ENCODE assay signal across 23 cellular contexts in genomic region chr5:54993318-54993717, GRCh38. TPM values are rescaled to one million over a fixed set of nuclear protein-coding genes. Genes with fewer than 3 reads are reported as not detected.
DNase-seq lines count a peak whose midpoint lies in the region; ATAC-seq and TF ChIP-seq lines count a peak whose summit lies in the region.
"Had no signal": no experiment of that assay in that cellular context is flagged by ENCODE, and none has a peak within 500 bp of the region (broad histone marks: within the 10 kb centered on the region; RNA-seq: fewer than 3 reads in every experiment).

No MANE protein-coding gene starts in this region.

- H3K9me3 Mint-ChIP-seq in activated T-helper 2 cell treated with anti-CD3 and anti-CD28 coated beads, Interferon-gamma antibody, Interleukin-2, Interleukin-4, amounts not matched to agents 10 μg/mL and 5 μg/mL and 100 μg/mL, durations not matched to agents 14 hours and 24 hours and 36 hours, result no peaks in the 10 kb centered on the region
- H3K9me3 Mint-ChIP-seq: activated T-cell treated with anti-CD3 and anti-CD28 coated beads, Interleukin-2, amount 50 U/mL, for 72 hours; CD8-positive, alpha-beta T cell had no signal

- no peak for ATAC-seq in Right ventricle myocardium superior (ENCODE audit: poor library complexity)
- ATAC-seq: CD8-positive, alpha-beta T cell; T-helper 17 cell had no signal

- H3K27ac Mint-ChIP-seq in activated T-helper 2 cell treated with anti-CD3 and anti-CD28 coated beads, Interferon-gamma antibody, Interleukin-2, Interleukin-4, amounts not matched to agents 10 μg/mL and 5 μg/mL and 100 μg/mL, durations not matched to agents 14 hours and 24 hours and 36 hours, result peak overlapping the region; percentile 17
- H3K27ac Mint-ChIP-seq: activated T-cell treated with anti-CD3 and anti-CD28 coated beads, Interleukin-2, amount 50 U/mL, for 72 hours; CD8-positive, alpha-beta T cell; T-helper 17 cell had no signal

- no peak overlapping the region for H3K4me3 Mint-ChIP-seq in activated T-helper 2 cell treated with anti-CD3 and anti-CD28 coated beads, Interferon-gamma antibody, Interleukin-2, Interleukin-4, amounts not matched to agents 10 μg/mL and 5 μg/mL and 100 μg/mL, durations not matched to agents 14 hours and 24 hours and 36 hours (ENCODE audit: low read depth)
- H3K4me3 Mint-ChIP-seq: activated T-cell treated with anti-CD3 and anti-CD28 coated beads, Interleukin-2, amount 50 U/mL, for 72 hours; CD8-positive, alpha-beta T cell; mesothelial cell of epicardium; T-helper 17 cell had no signal

- DNase-seq in cardiac muscle cell (ENCODE audit: low read depth in 1 of 2, low spot score in 1 of 2) (no peak), Right ventricle myocardium superior (no peak), iPS DF 19.7 (ENCODE audit: low read depth, low spot score) (peak; percentile 23), NCI-H2196 treated with DMSO at 0.1 percent for 48 hours (lab: John Stamatoyannopoulos, UW; ENCODE audit: unreplicated experiment) (no peak), A172 (ENCODE audit: low spot score) (no peak), cerebellar cortex (ENCODE audit: low spot score) (no peak)
- DNase-seq in activated T-helper 2 cell treated with anti-CD3 and anti-CD28 coated beads, Interferon-gamma antibody, Interleukin-2, Interleukin-4, amounts not matched to agents 10 μg/mL and 5 μg/mL and 100 μg/mL, durations not matched to agents 14 hours and 24 hours and 36 hours (ENCODE audit: low spot score), result no peak
- no peak for DNase-seq in activated naive CD4-positive, alpha-beta T cell treated with anti-CD3 and anti-CD28 coated beads, Interleukin-2, amount 50 U/mL, for 16 hours
- DNase-seq: activated CD4-positive, alpha-beta T cell treated with anti-CD3 and anti-CD28 coated beads for 48 hours; activated T-cell treated with anti-CD3 and anti-CD28 coated beads, Interleukin-2, amount 50 U/mL, for 72 hours; CD8-positive, alpha-beta T cell; cerebellar nuclear complex; EL; H7; islet precursor cell; NCI-H2171 treated with DMSO at 0.1 percent for 48 hours; occipital lobe; sigmoid colon; stimulated activated CD4-positive, alpha-beta T cell treated with anti-CD3 and anti-CD28 coated beads, Interleukin-2, amount 100 ng/mL, for 48 hours; T-helper 17 cell; tibial artery had no signal

- H3K4me1 Mint-ChIP-seq in activated T-helper 2 cell treated with anti-CD3 and anti-CD28 coated beads, Interferon-gamma antibody, Interleukin-2, Interleukin-4, amounts not matched to agents 10 μg/mL and 5 μg/mL and 100 μg/mL, durations not matched to agents 14 hours and 24 hours and 36 hours (ENCODE audit: low read depth), result peaks cover 48% of the 10 kb centered on the region

- H3K27me3 Mint-ChIP-seq in activated T-helper 2 cell treated with anti-CD3 and anti-CD28 coated beads, Interferon-gamma antibody, Interleukin-2, Interleukin-4, amounts not matched to agents 10 μg/mL and 5 μg/mL and 100 μg/mL, durations not matched to agents 14 hours and 24 hours and 36 hours (ENCODE audit: low read depth), result peaks cover 4% of the 10 kb centered on the region
- H3K27me3 Mint-ChIP-seq: T-helper 17 cell had no signal

- no peaks in the 10 kb centered on the region for H3K27me3 ChIP-seq in cardiac muscle cell
- H3K27me3 ChIP-seq: sigmoid colon, tibial artery had no signal

- intact Hi-C loops in Right ventricle myocardium superior (cut with DNase I), result no loop called here
- intact Hi-C loops in activated T-helper 2 cell treated with anti-CD3 and anti-CD28 coated beads, Interferon-gamma antibody, Interleukin-2, Interleukin-4, amounts not matched to agents 10 μg/mL and 5 μg/mL and 100 μg/mL, durations not matched to agents 14 hours and 24 hours and 36 hours (cut with micrococcal nuclease), result loop anchor here (5.0 kb wide), 1 partner anchor 69 kb away; no protein-coding TSS in a partner anchor

- H3K4me3 ChIP-seq in cardiac muscle cell, result no peak overlapping the region
- H3K4me3 ChIP-seq: sigmoid colon, tibial artery had no signal

- H3K27ac ChIP-seq in cardiac muscle cell, result peak overlapping the region; percentile 19
- H3K27ac ChIP-seq: sigmoid colon, tibial artery had no signal

- TF ChIP-seq CTCF in cardiac muscle cell (IDR thresholded peaks at IDR 0.05; ENCODE audit: low read depth, low read length), result no peak

- H3K36me3 Mint-ChIP-seq in activated T-helper 2 cell treated with anti-CD3 and anti-CD28 coated beads, Interferon-gamma antibody, Interleukin-2, Interleukin-4, amounts not matched to agents 10 μg/mL and 5 μg/mL and 100 μg/mL, durations not matched to agents 14 hours and 24 hours and 36 hours (ENCODE audit: low read depth), result peaks cover 3% of the 10 kb centered on the region
- H3K36me3 Mint-ChIP-seq: CD8-positive, alpha-beta T cell; mesothelial cell of epicardium had no signal

- H3K9me3 ChIP-seq in cardiac muscle cell (ENCODE audit: low read depth), result no peaks in the 10 kb centered on the region
- H3K9me3 ChIP-seq: sigmoid colon, tibial artery had no signal

- H3K36me3 ChIP-seq in cardiac muscle cell, result no peaks in the 10 kb centered on the region
- H3K36me3 ChIP-seq: sigmoid colon, tibial artery had no signal

- peaks cover 12% of the 10 kb centered on the region for H3K4me1 ChIP-seq in cardiac muscle cell (ENCODE audit: low read depth)
- H3K4me1 ChIP-seq: sigmoid colon, tibial artery had no signal

RNA-seq across cellular contexts. Expression of gene ESM1, which starts 7.9 kb away (rescaled TPM):
- total RNA-seq in cardiac muscle cell, result 0.35 and 1.7 TPM in 2 replicates
- polyA plus RNA-seq in cardiac muscle cell, result 0.48 TPM in 1 of 2 replicates, not detected in the other
- not detected for total RNA-seq in Right ventricle myocardium superior
- total RNA-seq in activated T-helper 2 cell treated with anti-CD3 and anti-CD28 coated beads, Interferon-gamma antibody, Interleukin-2, Interleukin-4, amounts not matched to agents 10 μg/mL and 5 μg/mL and 100 μg/mL, durations not matched to agents 14 hours and 24 hours and 36 hours, result 0.11 and 0.37 TPM in 2 replicates
- 1.4 and 2.5 TPM in 2 replicates for total RNA-seq in A172 (2014; rRNA removed; shearing (Covaris generic))
- total RNA-seq: CD8-positive, alpha-beta T cell; H7; mesothelial cell of epicardium; sigmoid colon; T-helper 17 cell had no signal

RNA-seq across cellular contexts. Expression of gene GZMK, which starts 30.7 kb away (rescaled TPM):
- total RNA-seq in cardiac muscle cell, result not detected in 2 replicates
- not detected in 2 replicates for polyA plus RNA-seq in cardiac muscle cell
- 0.65 TPM for total RNA-seq in Right ventricle myocardium superior
- total RNA-seq in activated T-helper 2 cell treated with anti-CD3 and anti-CD28 coated beads, Interferon-gamma antibody, Interleukin-2, Interleukin-4, amounts not matched to agents 10 μg/mL and 5 μg/mL and 100 μg/mL, durations not matched to agents 14 hours and 24 hours and 36 hours, result 0.23 and 0.55 TPM in 2 replicates
- total RNA-seq in A172 (2014; rRNA removed; shearing (Covaris generic)), result not detected in 2 replicates
- total RNA-seq: glomerular endothelial cell, H7, mesothelial cell of epicardium, occipital lobe had no signal
